ENCODE assay signal across 17 cellular contexts in genomic region chr19:21322528-21322927, GRCh38. TPM values are rescaled to one million over a fixed set of nuclear protein-coding genes. Genes with fewer than 3 reads are reported as not detected.
DNase-seq lines count a peak whose midpoint lies in the region; ATAC-seq, FAIRE-seq and TF ChIP-seq lines count a peak whose summit lies in the region.
"Had no signal": no experiment of that assay in that cellular context is flagged by ENCODE, and none has a peak within 500 bp of the region (broad histone marks: within the 10 kb centered on the region; RNA-seq: fewer than 3 reads in every experiment).

No MANE protein-coding gene starts in this region.

- no peak for DNase-seq in WTC11 (ENCODE audit: low spot score)
- peak; percentile 8 for DNase-seq in epithelial cell of esophagus (ENCODE audit: low read depth)
- no peak for DNase-seq in left lung
- no peak for DNase-seq in stimulated activated CD4-positive, alpha-beta T cell treated with anti-CD3 and anti-CD28 coated beads, Interleukin-2, amount 100 ng/mL, for 48 hours
- no peak for DNase-seq in transverse colon
- DNase-seq in HTR-8/SVneo (ENCODE audit: insufficient read length, low spot score): no peak
- no peak for DNase-seq in stimulated activated CD4-positive, alpha-beta T cell treated with anti-CD3 and anti-CD28 coated beads, Interleukin-2, amount 100 ng/mL, for 24 hours
- DNase-seq: activated CD4-positive, alpha-beta T cell treated with anti-CD3 and anti-CD28 coated beads, Interleukin-2, amount 50 U/mL, for 1 hour; stimulated activated CD4-positive, alpha-beta T cell treated with anti-CD3 and anti-CD28 coated beads, Interleukin-4, amount 100 ng/mL, for 1 hour had no signal

- peaks cover 56% of the 10 kb centered on the region for H3K4me1 Mint-ChIP-seq in WTC11

- no peaks in the 10 kb centered on the region for H3K27me3 ChIP-seq in left lung
- no peaks in the 10 kb centered on the region for H3K27me3 ChIP-seq in skeletal muscle satellite cell (ENCODE audit: control insufficient read depth, insufficient read depth, low read length)
- no peaks in the 10 kb centered on the region for H3K27me3 ChIP-seq in transverse colon

- POLR2A ChIA-PET in WTC11 (lab: Charles Lee): interaction anchor here (0.6 kb wide), 1 partner anchor 130 kb away, joined by 3 read pairs; no protein-coding TSS in a partner anchor

- TF ChIP-seq POLR2A in transverse colon (IDR thresholded peaks at IDR 0.05): no peak

- H3K27me3 Mint-ChIP-seq in WTC11 (ENCODE audit: low read depth): no peaks in the 10 kb centered on the region
- H3K27me3 Mint-ChIP-seq: B cell; stimulated activated naive CD8-positive, alpha-beta T cell treated with anti-CD3 and anti-CD28 coated beads, Interleukin-15, Interleukin-2, amounts not matched to agents 100 ng/mL and 50 ng/mL, for 24 hours had no signal

- H3K4me3 Mint-ChIP-seq in WTC11: no peak overlapping the region
- H3K4me3 Mint-ChIP-seq: B cell; stimulated activated naive CD8-positive, alpha-beta T cell treated with anti-CD3 and anti-CD28 coated beads, Interleukin-15, Interleukin-2, amounts not matched to agents 100 ng/mL and 50 ng/mL, for 24 hours; T-helper 1 cell treated with Interleukin-12 subunit alpha and Interleukin-12 subunit beta and Interleukin-4 antibody, amounts not matched to agents 30 μg/mL and 1 μg/mL, for 36 hours had no signal

- in situ Hi-C loops in transverse colon (cut with MboI; ENCODE audit: low pct_ligation_motif_present in 1 of 4, low pct_unique_long_range_greater_than_20kb in 1 of 4, low sequenced_read_pairs in 3 of 4): no loop called here

- H3K27ac Mint-ChIP-seq in WTC11: peak overlapping the region; percentile 66; the same call in 1 of the 2 replicates
- H3K27ac Mint-ChIP-seq: B cell; T-helper 1 cell treated with Interleukin-12 subunit alpha and Interleukin-12 subunit beta and Interleukin-4 antibody, amounts not matched to agents 30 μg/mL and 1 μg/mL, for 36 hours had no signal

- CTCF ChIA-PET in WTC11 (lab: Charles Lee): interaction anchor here (1.3 kb wide), 1 partner anchor 66 kb away, joined by 3 read pairs; no protein-coding TSS in a partner anchor

- ATAC-seq in WTC11 (no peak), left lung (peak; percentile 15)
- ATAC-seq: left lobe of liver, Panc1 had no signal

- TF ChIP-seq EP300 in transverse colon (IDR thresholded peaks at IDR 0.05; ENCODE audit: low read depth): no peak

- intact Hi-C loops in left lung (cut with DNase I): no loop called here
- intact Hi-C loops in transverse colon (cut with DNase I; ENCODE audit: low total_unique reads): no loop called here

- FAIRE-seq in HTR-8/SVneo (lab: Jason Lieb, UNC): no peak

- WGBS in transverse colon (ENCODE audit: low coverage in 1 of 2), 2 donors: 77 to 85% methylated on average over 3 to 8 of the region's 8 CpGs

- H3K36me3 Mint-ChIP-seq in WTC11: peaks cover 26% of the 10 kb centered on the region

- no peak for TF ChIP-seq CTCF in WTC11 (IDR thresholded peaks at IDR 0.05)
- TF ChIP-seq CTCF in epithelial cell of esophagus (IDR thresholded peaks at IDR 0.05; ENCODE audit: insufficient read depth, low read depth, low read length, missing control alignments): no peak
- TF ChIP-seq CTCF in left lung (IDR thresholded peaks at IDR 0.05): no peak
- TF ChIP-seq CTCF in transverse colon (IDR thresholded peaks at IDR 0.05): no peak

- peak overlapping the region; percentile 16 for H3K9ac ChIP-seq in skeletal muscle satellite cell (ENCODE audit: low read depth, low read length)

- H3K27ac ChIP-seq in left lung: no peak overlapping the region
- H3K27ac ChIP-seq in transverse colon: peak overlapping the region in 1 of 4 donors; percentile 41

- H3K4me1 ChIP-seq in left lung: peaks cover 0 to 14% of the 10 kb centered on the region in 2 donors
- peaks cover 2% of the 10 kb centered on the region for H3K4me1 ChIP-seq in skeletal muscle satellite cell (ENCODE audit: control insufficient read depth, insufficient read depth, low read length)
- H3K4me1 ChIP-seq in transverse colon: peaks cover 0 to 9% (median 3%) of the 10 kb centered on the region in 4 donors
- H3K4me1 ChIP-seq: HAP-1 had no signal

- peaks cover 13% of the 10 kb centered on the region for H3K9me3 Mint-ChIP-seq in WTC11

- H3K4me2 ChIP-seq in skeletal muscle satellite cell (ENCODE audit: low read length): no peak overlapping the region

- H3K4me3 ChIP-seq in epithelial cell of esophagus (ENCODE audit: low read length) (no peak overlapping the region), left lung (no peak overlapping the region), skeletal muscle satellite cell (ENCODE audit: low read length) (no peak overlapping the region), transverse colon (no peak overlapping the region)
- H3K4me3 ChIP-seq: coronary artery, HAP-1 had no signal

- H3K36me3 ChIP-seq in left lung (peaks cover 0 to 26% of the 10 kb centered on the region in 2 donors), skeletal muscle satellite cell (ENCODE audit: insufficient read depth, low read length) (peaks cover 13% of the 10 kb centered on the region), transverse colon (peaks cover 0 to 47% (median 2%) of the 10 kb centered on the region in 4 donors)

- H3K9me3 ChIP-seq in left lung: peaks cover 0 to 9% of the 10 kb centered on the region in 2 donors
- H3K9me3 ChIP-seq in skeletal muscle satellite cell (replicated peaks; ENCODE audit: low read length): no peaks in the 10 kb centered on the region
- peaks cover 0 to 27% of the 10 kb centered on the region in 2 donors for H3K9me3 ChIP-seq in transverse colon

TF ChIP-seq in WTC11, 78 proteins besides CTCF, POLR2A, EP300 and RAD21 (continues in another document):
- TF ChIP-seq, protein P1, sequence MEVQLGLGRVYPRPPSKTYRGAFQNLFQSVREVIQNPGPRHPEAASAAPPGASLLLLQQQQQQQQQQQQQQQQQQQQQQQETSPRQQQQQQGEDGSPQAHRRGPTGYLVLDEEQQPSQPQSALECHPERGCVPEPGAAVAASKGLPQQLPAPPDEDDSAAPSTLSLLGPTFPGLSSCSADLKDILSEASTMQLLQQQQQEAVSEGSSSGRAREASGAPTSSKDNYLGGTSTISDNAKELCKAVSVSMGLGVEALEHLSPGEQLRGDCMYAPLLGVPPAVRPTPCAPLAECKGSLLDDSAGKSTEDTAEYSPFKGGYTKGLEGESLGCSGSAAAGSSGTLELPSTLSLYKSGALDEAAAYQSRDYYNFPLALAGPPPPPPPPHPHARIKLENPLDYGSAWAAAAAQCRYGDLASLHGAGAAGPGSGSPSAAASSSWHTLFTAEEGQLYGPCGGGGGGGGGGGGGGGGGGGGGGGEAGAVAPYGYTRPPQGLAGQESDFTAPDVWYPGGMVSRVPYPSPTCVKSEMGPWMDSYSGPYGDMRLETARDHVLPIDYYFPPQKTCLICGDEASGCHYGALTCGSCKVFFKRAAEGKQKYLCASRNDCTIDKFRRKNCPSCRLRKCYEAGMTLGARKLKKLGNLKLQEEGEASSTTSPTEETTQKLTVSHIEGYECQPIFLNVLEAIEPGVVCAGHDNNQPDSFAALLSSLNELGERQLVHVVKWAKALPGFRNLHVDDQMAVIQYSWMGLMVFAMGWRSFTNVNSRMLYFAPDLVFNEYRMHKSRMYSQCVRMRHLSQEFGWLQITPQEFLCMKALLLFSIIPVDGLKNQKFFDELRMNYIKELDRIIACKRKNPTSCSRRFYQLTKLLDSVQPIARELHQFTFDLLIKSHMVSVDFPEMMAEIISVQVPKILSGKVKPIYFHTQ (CRISPR knock-in tag; IDR thresholded peaks at IDR 0.05): no peak
- TF ChIP-seq ZNF512 (CRISPR knock-in tag; IDR thresholded peaks at IDR 0.05; ENCODE audit: borderline replicate concordance): no peak
- no peak for TF ChIP-seq PRRX2 (CRISPR knock-in tag; IDR thresholded peaks at IDR 0.05)
- TF ChIP-seq SOX15 (CRISPR knock-in tag; IDR thresholded peaks at IDR 0.05): no peak
- TF ChIP-seq SMAD4 (CRISPR knock-in tag; IDR thresholded peaks at IDR 0.05): no peak
- TF ChIP-seq, protein P2, sequence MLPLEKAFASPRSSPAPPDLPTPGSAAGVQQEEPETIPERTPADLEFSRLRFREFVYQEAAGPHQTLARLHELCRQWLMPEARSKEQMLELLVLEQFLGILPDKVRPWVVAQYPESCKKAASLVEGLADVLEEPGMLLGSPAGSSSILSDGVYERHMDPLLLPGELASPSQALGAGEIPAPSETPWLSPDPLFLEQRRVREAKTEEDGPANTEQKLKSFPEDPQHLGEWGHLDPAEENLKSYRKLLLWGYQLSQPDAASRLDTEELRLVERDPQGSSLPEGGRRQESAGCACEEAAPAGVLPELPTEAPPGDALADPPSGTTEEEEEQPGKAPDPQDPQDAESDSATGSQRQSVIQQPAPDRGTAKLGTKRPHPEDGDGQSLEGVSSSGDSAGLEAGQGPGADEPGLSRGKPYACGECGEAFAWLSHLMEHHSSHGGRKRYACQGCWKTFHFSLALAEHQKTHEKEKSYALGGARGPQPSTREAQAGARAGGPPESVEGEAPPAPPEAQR (CRISPR knock-in tag; IDR thresholded peaks at IDR 0.05): no peak
- TF ChIP-seq ZNF138 (CRISPR knock-in tag; conservative IDR thresholded peaks at IDR 0.05): no peak

RNA-seq across cellular contexts. Expression of gene ZNF708, which starts 6.7 kb away (rescaled TPM):
- total RNA-seq in WTC11 (2021) (27.2 to 34.9 TPM (median 30.1 TPM) in 3 replicates), left lung (10 to 100 TPM; 10.6 to 11.6 TPM), transverse colon (10 to 100 TPM; 12.7 to 21.4 (median 19.2) TPM)
- 5.1 and 5.7 TPM in 2 replicates for total RNA-seq in skeletal muscle satellite cell (2012; rRNA removed)

RNA-seq across cellular contexts. Expression of gene ZNF738, which starts 36.3 kb away (rescaled TPM):
- total RNA-seq in WTC11 (2021) (48.4 to 52.0 TPM (median 49.7 TPM) in 3 replicates), left lung (1 to 10 TPM; 7.2 to 8.3 TPM), transverse colon (1 to 10 TPM; 2.0 to 8.6 (median 5.9) TPM)
- total RNA-seq in skeletal muscle satellite cell (2012; rRNA removed): 4.3 and 7.9 TPM in 2 replicates
